Comparison of ENCODE assay signal across 8 cellular contexts in the genomic region with DNA sequence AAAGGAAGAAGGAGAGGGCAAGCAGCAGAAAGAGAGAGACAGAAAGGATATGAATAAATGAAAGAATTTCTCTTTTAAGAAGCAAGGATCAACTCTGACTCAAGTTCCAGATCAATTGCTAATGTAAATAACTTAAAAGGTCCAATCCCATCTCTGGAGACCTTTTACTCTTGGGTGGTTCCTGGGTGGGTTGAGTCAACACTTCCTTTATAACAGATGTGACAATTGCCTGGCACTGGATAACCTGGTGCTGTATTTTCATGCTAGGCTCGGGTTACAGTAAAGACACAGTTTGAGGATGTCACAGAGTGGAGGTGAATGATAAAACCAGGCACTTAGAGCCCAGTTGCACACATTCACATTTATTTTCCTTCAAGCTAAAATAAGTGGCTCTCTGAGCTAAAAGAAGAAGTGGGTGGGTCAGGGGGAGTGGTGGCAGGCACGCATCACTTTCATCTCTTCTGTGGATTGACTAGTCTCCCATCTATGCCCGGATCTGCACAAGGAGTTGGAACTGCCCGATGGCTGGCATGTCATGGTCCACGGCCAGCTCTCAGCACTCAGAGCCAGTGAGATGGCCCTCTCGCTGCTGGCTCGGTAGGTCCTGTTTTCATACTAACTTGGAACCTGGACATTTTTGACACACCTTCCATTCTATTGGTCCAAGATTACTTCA.
A peak's percentile ranks its signal among the peaks of the same experiment; 100 is the strongest.
DNase-seq lines count a peak whose midpoint lies in the region; ATAC-seq and TF ChIP-seq lines count a peak whose summit lies in the region.

No MANE protein-coding gene starts in this region.

- H3K9me3 Mint-ChIP-seq in GM23338: no peaks in the 10 kb centered on the region

- peak overlapping the region; percentile 29 for H3K4me2 ChIP-seq in SU-DHL-6 (ENCODE audit: low read depth, low read length, poor library complexity, severe bottlenecking)
- no peak overlapping the region for H3K4me2 ChIP-seq in GM23338

- H3K9me3 ChIP-seq in SU-DHL-6 (ENCODE audit: insufficient read depth, low read length) (no peaks in the 10 kb centered on the region), body of pancreas (no peaks in the 10 kb centered on the region)

- intact Hi-C loops in body of pancreas (cut with DNase I): no loop called here

- no peak overlapping the region for H3K4me3 ChIP-seq in AG10803 (ENCODE audit: low read length)
- no peak overlapping the region for H3K4me3 ChIP-seq in SU-DHL-6 (ENCODE audit: insufficient read depth, low read length, poor library complexity, severe bottlenecking)
- no peak overlapping the region for H3K4me3 ChIP-seq in body of pancreas
- H3K4me3 ChIP-seq in GM23338: no peak overlapping the region

- H3K27me3 Mint-ChIP-seq in GM23338 (ENCODE audit: insufficient read depth, low read depth, poor library complexity): peaks cover 5% of the 10 kb centered on the region

- H3K79me2 ChIP-seq in SU-DHL-6 (ENCODE audit: insufficient read depth, low read length) (no peaks in the 10 kb centered on the region; the same call in 1 of the 2 replicates), GM23338 (replicated peaks; ENCODE audit: insufficient read depth) (no peaks in the 10 kb centered on the region; the same call in 1 of the 2 replicates)

- H3K4me1 ChIP-seq in body of pancreas (peaks cover 26% of the 10 kb centered on the region), GM23338 (ENCODE audit: insufficient read depth) (peaks cover 7% of the 10 kb centered on the region)

- H3K4me3 Mint-ChIP-seq in GM23338: no peak overlapping the region

- H3K27ac Mint-ChIP-seq in GM23338: no peak overlapping the region

- H3K4me1 Mint-ChIP-seq in GM23338: peaks cover 23% of the 10 kb centered on the region

- DNase-seq in AG10803 (ENCODE audit: low read depth) (peak; percentile 13), EH (ENCODE audit: low read depth) (peak; percentile 44), left kidney (ENCODE audit: low read depth, low spot score) (peak; percentile 77), NCI-H446 treated with DMSO at 0.1 percent for 48 hours (lab: John Stamatoyannopoulos, UW) (no peak), body of pancreas (no peak), GM23338 (ENCODE audit: low spot score) (no peak), NCI-H1105 treated with DMSO at 0.1 percent for 48 hours (lab: John Stamatoyannopoulos, UW) (no peak)

- ATAC-seq in body of pancreas (no peak), GM23338 (no peak)

- no peak overlapping the region for H3K9ac ChIP-seq in SU-DHL-6 (ENCODE audit: low read length)

- H4K20me1 ChIP-seq in SU-DHL-6 (ENCODE audit: low read depth, low read length) (no peaks in the 10 kb centered on the region), GM23338 (replicated peaks; ENCODE audit: insufficient read depth) (no peaks in the 10 kb centered on the region)

- H3K27me3 ChIP-seq in SU-DHL-6 (ENCODE audit: low read length) (no peaks in the 10 kb centered on the region), body of pancreas (no peaks in the 10 kb centered on the region), GM23338 (ENCODE audit: insufficient read depth) (no peaks in the 10 kb centered on the region)

- H3K27ac ChIP-seq in SU-DHL-6 (ENCODE audit: low read depth, low read length): peak overlapping the region; percentile 57
- H3K27ac ChIP-seq in body of pancreas: no peak overlapping the region
- H3K27ac ChIP-seq in GM23338 (ENCODE audit: low read depth): no peak overlapping the region

- 85 to 90% methylated on average over 7 of the region's 7 CpGs for WGBS in body of pancreas, 2 donors

- H3F3A ChIP-seq in SU-DHL-6 (ENCODE audit: insufficient read depth) (no peaks in the 10 kb centered on the region; the same call in 1 of the 2 replicates), GM23338 (replicated peaks; ENCODE audit: low read depth) (no peaks in the 10 kb centered on the region; the same call in 1 of the 2 replicates)

- H3K36me3 ChIP-seq in SU-DHL-6 (ENCODE audit: low read length): peaks cover 7% of the 10 kb centered on the region; the same call in 1 of the 2 replicates
- no peaks in the 10 kb centered on the region for H3K36me3 ChIP-seq in body of pancreas (replicated peaks in 1 of 2; ENCODE audit: insufficient read depth in 1 of 2, low read depth in 2 of 2)
- no peaks in the 10 kb centered on the region for H3K36me3 ChIP-seq in GM23338 (ENCODE audit: insufficient read depth)

- no peak for TF ChIP-seq POLR2A in body of pancreas (IDR thresholded peaks at IDR 0.05)

- H3K9me2 ChIP-seq in SU-DHL-6 (replicated peaks; ENCODE audit: insufficient read depth, low read length): no peaks in the 10 kb centered on the region
- H3K9me2 ChIP-seq in GM23338 (ENCODE audit: insufficient read depth): no peaks in the 10 kb centered on the region

- H2AFZ ChIP-seq in SU-DHL-6 (ENCODE audit: low read depth, low read length, severe bottlenecking) (no peak overlapping the region), GM23338 (no peak overlapping the region)

- TF ChIP-seq CTCF in AG10803 (conservative IDR thresholded peaks at IDR 0.05; ENCODE audit: low read length) (no peak), SU-DHL-6 (IDR thresholded peaks at IDR 0.05; ENCODE audit: insufficient read depth, low read length, poor library complexity, severe bottlenecking) (no peak), body of pancreas (IDR thresholded peaks at IDR 0.05) (no peak), GM23338 (conservative IDR thresholded peaks at IDR 0.05; ENCODE audit: low read depth in 2 of 2) (no peak)

- H3K36me3 Mint-ChIP-seq in GM23338 (ENCODE audit: low read depth): no peaks in the 10 kb centered on the region

TF ChIP-seq in GM23338, 12 proteins besides CTCF, POLR2A, EP300 and RAD21 (continues in another document):
- no peak for TF ChIP-seq POLR2AphosphoS5 (IDR thresholded peaks at IDR 0.05; ENCODE audit: low read depth)
- TF ChIP-seq, protein P1, sequence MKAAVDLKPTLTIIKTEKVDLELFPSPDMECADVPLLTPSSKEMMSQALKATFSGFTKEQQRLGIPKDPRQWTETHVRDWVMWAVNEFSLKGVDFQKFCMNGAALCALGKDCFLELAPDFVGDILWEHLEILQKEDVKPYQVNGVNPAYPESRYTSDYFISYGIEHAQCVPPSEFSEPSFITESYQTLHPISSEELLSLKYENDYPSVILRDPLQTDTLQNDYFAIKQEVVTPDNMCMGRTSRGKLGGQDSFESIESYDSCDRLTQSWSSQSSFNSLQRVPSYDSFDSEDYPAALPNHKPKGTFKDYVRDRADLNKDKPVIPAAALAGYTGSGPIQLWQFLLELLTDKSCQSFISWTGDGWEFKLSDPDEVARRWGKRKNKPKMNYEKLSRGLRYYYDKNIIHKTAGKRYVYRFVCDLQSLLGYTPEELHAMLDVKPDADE (IDR thresholded peaks at IDR 0.05): no peak
- no peak for TF ChIP-seq EZH2phosphoT487 (IDR thresholded peaks at IDR 0.05; ENCODE audit: unreplicated experiment)
- no peak for TF ChIP-seq ZNF331 (CRISPR knock-in tag; IDR thresholded peaks at IDR 0.05; ENCODE audit: low read depth)
- no peak for TF ChIP-seq JUNB (IDR thresholded peaks at IDR 0.05; ENCODE audit: unreplicated experiment)
- no peak for TF ChIP-seq NANOG (IDR thresholded peaks at IDR 0.05; ENCODE audit: borderline replicate concordance)

Comparison
In these comparisons a context has a peak if more than half of its experiments do, and no peak if none do; other contexts are left out.
1. DNase-seq: peak in AG10803 (single experiment), EH (single experiment) and left kidney (single experiment); none in NCI-H446 treated with DMSO at 0.1 percent for 48 hours (single experiment), body of pancreas (0 of 4), GM23338 (single experiment) and NCI-H1105 treated with DMSO at 0.1 percent for 48 hours (single experiment).